ENCODE assay signal across 13 cellular contexts in the genomic region with DNA sequence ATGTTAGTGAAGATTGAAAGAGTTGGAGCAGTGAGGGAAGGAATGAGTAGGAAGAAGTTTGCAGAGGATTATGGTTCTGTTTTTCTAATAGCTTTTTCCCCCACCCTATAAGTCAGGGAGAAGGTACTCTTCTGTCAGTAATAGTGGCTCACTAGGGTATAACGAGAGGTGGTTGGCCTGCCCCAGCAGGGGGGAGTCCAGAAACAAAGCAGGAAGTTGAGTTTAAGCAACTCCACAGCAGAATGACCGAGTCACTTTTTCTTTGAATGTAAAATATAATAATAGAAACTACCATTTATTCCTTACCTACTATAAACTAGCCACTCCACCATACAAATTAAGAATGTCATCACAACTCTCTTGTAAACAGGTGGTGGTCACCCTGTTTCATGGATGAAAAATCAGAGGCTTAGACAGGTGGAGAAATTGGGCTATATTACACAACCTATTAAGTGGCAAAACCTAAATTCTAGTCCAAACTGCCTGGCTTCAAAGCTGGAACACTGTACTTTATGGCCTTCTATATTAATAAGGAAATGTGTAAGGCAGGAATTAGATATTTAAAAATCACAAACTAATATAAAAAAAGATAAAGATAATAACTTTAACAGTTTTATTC. TPM values are rescaled to one million over a fixed set of nuclear protein-coding genes. Genes with fewer than 3 reads are reported as not detected.
DNase-seq lines count a peak whose midpoint lies in the region; ATAC-seq and TF ChIP-seq lines count a peak whose summit lies in the region.
"Had no signal": no experiment of that assay in that cellular context is flagged by ENCODE, and none has a peak within 500 bp of the region (broad histone marks: within the 10 kb centered on the region; RNA-seq: fewer than 3 reads in every experiment).

No MANE protein-coding gene starts in this region.

- H3K79me2 ChIP-seq in OCI-LY7 (ENCODE audit: insufficient read depth, low read depth, low read length) = no peaks in the 10 kb centered on the region

- H3K36me3 Mint-ChIP-seq in WTC11 = peaks cover 7% of the 10 kb centered on the region
- H3K36me3 Mint-ChIP-seq in activated T-cell treated with anti-CD3 and anti-CD28 coated beads, Interleukin-2, amount 50 U/mL, for 4 hours (ENCODE audit: insufficient read depth) = peaks cover 6% of the 10 kb centered on the region

- ATAC-seq in GM18511 (IDR thresholded peaks at IDR 0.05; ENCODE audit: unreplicated experiment) = peak; percentile 81
- ATAC-seq in GM21717 (IDR thresholded peaks at IDR 0.05; ENCODE audit: unreplicated experiment) = peak; percentile 84
- peak; percentile 87 for ATAC-seq in HG03432 (IDR thresholded peaks at IDR 0.05; ENCODE audit: unreplicated experiment)
- ATAC-seq in WTC11 = no peak
- no peak for ATAC-seq in activated T-cell treated with anti-CD3 and anti-CD28 coated beads, Interleukin-2, amount 50 U/mL, for 4 hours
- ATAC-seq: activated CD4-positive, alpha-beta T cell treated with anti-CD3 and anti-CD28 coated beads for 36 hours; Right ventricle myocardium inferior had no signal

- peaks cover 3% of the 10 kb centered on the region; the same call in 1 of the 2 replicates for H3K9me3 Mint-ChIP-seq in WTC11
- no peaks in the 10 kb centered on the region for H3K9me3 Mint-ChIP-seq in activated T-cell treated with anti-CD3 and anti-CD28 coated beads, Interleukin-2, amount 50 U/mL, for 4 hours
- H3K9me3 Mint-ChIP-seq: activated naive CD4-positive, alpha-beta T cell treated with anti-CD3 and anti-CD28 coated beads, Interleukin-2, amount 50 U/mL, for 24 hours had no signal

- H3K27me3 Mint-ChIP-seq in WTC11 (ENCODE audit: low read depth) = no peaks in the 10 kb centered on the region
- H3K27me3 Mint-ChIP-seq in activated T-cell treated with anti-CD3 and anti-CD28 coated beads, Interleukin-2, amount 50 U/mL, for 4 hours (ENCODE audit: low read depth) = no peaks in the 10 kb centered on the region
- H3K27me3 Mint-ChIP-seq: activated CD4-positive, alpha-beta T cell treated with anti-CD3 and anti-CD28 coated beads for 36 hours; activated naive CD4-positive, alpha-beta T cell treated with anti-CD3 and anti-CD28 coated beads, Interleukin-2, amount 50 U/mL, for 24 hours had no signal

- CTCF ChIA-PET in WTC11 (lab: Charles Lee) = no interaction called here
- CTCF ChIA-PET in OCI-LY7 (lab: Charles Lee; ENCODE audit: unreplicated experiment) = no interaction called here

- no peaks in the 10 kb centered on the region for H3K9me2 ChIP-seq in OCI-LY7 (ENCODE audit: insufficient read depth, low read length)

- DNase-seq in WTC11 (ENCODE audit: low spot score) (peak; percentile 31), OCI-LY7 (ENCODE audit: low spot score) (no peak), head of caudate nucleus (no peak)
- DNase-seq in activated T-cell treated with anti-CD3 and anti-CD28 coated beads, Interleukin-2, amount 50 U/mL, for 4 hours = no peak
- no peak for DNase-seq in activated CD4-positive, alpha-beta T cell treated with anti-CD3 and anti-CD28 coated beads, Interleukin-2, amount 50 U/mL, for 48 hours
- DNase-seq: activated CD4-positive, alpha-beta T cell treated with anti-CD3 and anti-CD28 coated beads for 36 hours; C1 segment of cervical spinal cord; NCI-H1105 had no signal

- H3K27ac Mint-ChIP-seq in WTC11 = no peak overlapping the region
- H3K27ac Mint-ChIP-seq: activated CD4-positive, alpha-beta T cell treated with anti-CD3 and anti-CD28 coated beads for 36 hours; activated naive CD4-positive, alpha-beta T cell treated with anti-CD3 and anti-CD28 coated beads, Interleukin-2, amount 50 U/mL, for 24 hours had no signal

- H3K4me1 ChIP-seq in OCI-LY7 (ENCODE audit: insufficient read depth, low read length, poor library complexity, severe bottlenecking) = peaks cover 4% of the 10 kb centered on the region

- no peak overlapping the region for H3K4me2 ChIP-seq in OCI-LY7 (ENCODE audit: low read length)

- H3K9me3 ChIP-seq in OCI-LY7 (ENCODE audit: low read length) = no peaks in the 10 kb centered on the region

- intact Hi-C loops in OCI-LY7 (cut with micrococcal nuclease; ENCODE audit: unreplicated experiment) (no loop called here), head of caudate nucleus (cut with DNase I) (no loop called here)

- H3K4me3 ChIP-seq in OCI-LY7 (ENCODE audit: low read depth, low read length, poor library complexity, severe bottlenecking) = no peak overlapping the region

- H3K4me3 Mint-ChIP-seq in WTC11 = no peak overlapping the region
- H3K4me3 Mint-ChIP-seq in activated T-cell treated with anti-CD3 and anti-CD28 coated beads, Interleukin-2, amount 50 U/mL, for 4 hours = no peak overlapping the region
- H3K4me3 Mint-ChIP-seq: activated CD4-positive, alpha-beta T cell treated with anti-CD3 and anti-CD28 coated beads for 36 hours; activated naive CD4-positive, alpha-beta T cell treated with anti-CD3 and anti-CD28 coated beads, Interleukin-2, amount 50 U/mL, for 24 hours had no signal

- TF ChIP-seq CTCF in WTC11 (IDR thresholded peaks at IDR 0.05) = no peak
- TF ChIP-seq CTCF in OCI-LY7 (conservative IDR thresholded peaks at IDR 0.05; ENCODE audit: low read length) = no peak

- peaks cover 14% of the 10 kb centered on the region for H3K36me3 ChIP-seq in OCI-LY7 (ENCODE audit: insufficient read depth, low read length)

- POLR2A ChIA-PET in WTC11 (lab: Charles Lee) = no interaction called here
- POLR2A ChIA-PET in OCI-LY7 (lab: Charles Lee) = interaction anchor here (0.5 to 1.1 kb wide), 2 partner anchors 9 to 43 kb away, joined by 3 to 4 read pairs; a partner anchor contains a TSS

- no TSS peak for BruUV-seq in OCI-LY7 (replicated peaks; lab: Mats Ljungman, UMichigan)

- no peaks in the 10 kb centered on the region for H4K20me1 ChIP-seq in OCI-LY7 (ENCODE audit: insufficient read depth, low read length)

- H3K27ac ChIP-seq in OCI-LY7 (ENCODE audit: low read depth, low read length, poor library complexity, severe bottlenecking) = no peak overlapping the region

- H3K4me1 Mint-ChIP-seq in WTC11 = peaks cover 10% of the 10 kb centered on the region
- peaks cover 2% of the 10 kb centered on the region for H3K4me1 Mint-ChIP-seq in activated T-cell treated with anti-CD3 and anti-CD28 coated beads, Interleukin-2, amount 50 U/mL, for 4 hours (ENCODE audit: low read depth)
- H3K4me1 Mint-ChIP-seq: activated CD4-positive, alpha-beta T cell treated with anti-CD3 and anti-CD28 coated beads for 36 hours had no signal

- no peak overlapping the region for H2AFZ ChIP-seq in OCI-LY7 (ENCODE audit: low read length)

TF ChIP-seq in WTC11, 78 proteins besides CTCF, POLR2A, EP300 and RAD21:
- TF ChIP-seq CREB1 (CRISPR knock-in tag; IDR thresholded peaks at IDR 0.05) (no peak), ZNF423 (CRISPR knock-in tag; IDR thresholded peaks at IDR 0.05) (0 out of 2 replicates have a peak, but pooled peaks have one; percentile 15)

RNA-seq across cellular contexts. Expression of a gene that starts 21.9 kb away (rescaled TPM):
- total RNA-seq in WTC11 (2021) (22.4 to 26.1 TPM (median 23.1 TPM) in 3 replicates), OCI-LY7 (2022) (39.2 and 44.5 TPM in 2 replicates)
- total RNA-seq in activated T-cell treated with anti-CD3 and anti-CD28 coated beads, Interleukin-2, amount 50 U/mL, for 4 hours = 10 to 100 TPM; 19.1 to 27.4 (median 20.6) TPM
- 18.2 and 24.9 TPM in 2 replicates for total RNA-seq in OCI-LY7 (2014; rRNA removed; shearing (Covaris generic))

RNA-seq across cellular contexts. Expression of a gene that starts 32.2 kb away (rescaled TPM):
- total RNA-seq in WTC11 (2021) = 1.4 to 3.6 TPM (median 1.8 TPM) in 3 replicates
- total RNA-seq in activated T-cell treated with anti-CD3 and anti-CD28 coated beads, Interleukin-2, amount 50 U/mL, for 4 hours = 10 to 100 TPM; 13.4 to 29.9 (median 21.1) TPM
- total RNA-seq in OCI-LY7 (2014; rRNA removed; shearing (Covaris generic)) = 82.9 and 84.0 TPM in 2 replicates
- 70.0 and 93.6 TPM in 2 replicates for total RNA-seq in OCI-LY7 (2022)

RNA-seq across cellular contexts. Expression of a gene that starts 43.7 kb away (rescaled TPM):
- total RNA-seq in WTC11 (2021) (0.37 to 0.57 TPM (median 0.50 TPM) in 3 replicates), OCI-LY7 (2022) (51.1 and 73.0 TPM in 2 replicates)
- 1 to 10 TPM; 2.6 to 4.0 (median 3.6) TPM for total RNA-seq in activated T-cell treated with anti-CD3 and anti-CD28 coated beads, Interleukin-2, amount 50 U/mL, for 4 hours
- 22.5 and 33.7 TPM in 2 replicates for total RNA-seq in OCI-LY7 (2014; rRNA removed; shearing (Covaris generic))

Comparison
In these comparisons a context has a peak if more than half of its experiments do, and no peak if none do; other contexts are left out.
1. ATAC-seq: peak in GM18511 (single experiment), GM21717 (single experiment) and HG03432 (single experiment); none in WTC11 (single experiment) and activated T-cell treated with anti-CD3 and anti-CD28 coated beads, Interleukin-2, amount 50 U/mL, for 4 hours (0 of 2).
2. RNA of a gene that starts 43.7 kb away (total RNA-seq): 22.5 to 73.0 TPM in OCI-LY7; 2.6 to 4.0 TPM in activated T-cell treated with anti-CD3 and anti-CD28 coated beads, Interleukin-2, amount 50 U/mL, for 4 hours and 0.37 to 0.57 TPM in WTC11; every median in the first group is over 4 times any median in the second.